ENCODE assay signal across 16 cellular contexts in genomic region chr16:57401943-57402640, GRCh38. TPM values are rescaled to one million over a fixed set of nuclear protein-coding genes. Genes with fewer than 3 reads are reported as not detected.
DNase-seq lines count a peak whose midpoint lies in the region; ATAC-seq, FAIRE-seq and TF ChIP-seq lines count a peak whose summit lies in the region.
"Had no signal": no experiment of that assay in that cellular context is flagged by ENCODE, and none has a peak within 500 bp of the region (broad histone marks: within the 10 kb centered on the region; RNA-seq: fewer than 3 reads in every experiment).

No MANE protein-coding gene starts in this region.

- TF ChIP-seq CTCF in A549 (IDR thresholded peaks at IDR 0.05) (no peak), HEK293 (tag by site-specific recombination; IDR thresholded peaks at IDR 0.05) (no peak)

- no peak for TF ChIP-seq POLR2A in A549 (IDR thresholded peaks at IDR 0.05; ENCODE audit: low read length)

- no peak overlapping the region for H3K4me2 ChIP-seq in A549

- ATAC-seq in A549 (peak; percentile 34 to 54; a peak in 4 of 6 replicates), GM18519 (IDR thresholded peaks at IDR 0.05; ENCODE audit: low FRiP score, unreplicated experiment) (no peak)

- H3K9me3 ChIP-seq in A549 (no peaks in the 10 kb centered on the region), HEK293 (ENCODE audit: control insufficient read depth, insufficient read depth, low read depth, low read length) (no peaks in the 10 kb centered on the region)

- H3K27ac ChIP-seq in A549 (no peak overlapping the region), HEK293 (ENCODE audit: extremely low read depth, low read depth, low read length) (no peak overlapping the region)

- TF ChIP-seq EP300 in A549 (IDR thresholded peaks at IDR 0.05): no peak

- DNase-seq in A549 (ENCODE audit: low read depth in 1 of 2, low spot score in 1 of 2): no peak
- peak; percentile 53 for DNase-seq in iPS-NIHi7 (ENCODE audit: extremely low spot score)
- DNase-seq in DMS 273 (lab: John Stamatoyannopoulos, UW; ENCODE audit: unreplicated experiment): no peak
- DNase-seq in NCI-H1694 treated with DMSO at 0.1 percent for 48 hours (lab: John Stamatoyannopoulos, UW): no peak
- DNase-seq: C1 segment of cervical spinal cord, GDM1, H7, IMR-90, Kasumi-1, MM.1S, NCI-H1092 treated with DMSO at 0.1 percent for 48 hours, NCI-H524, SIG-M5 had no signal

- H3K36me3 ChIP-seq in HEK293 (ENCODE audit: control insufficient read depth in 2 of 2, insufficient read depth in 1 of 2, low read length in 2 of 2): no peaks in the 10 kb centered on the region

- WGBS in A549 (ENCODE audit: missing lambda C conversion rate): 60% methylated on average over 4 of the region's 7 CpGs

- H3K4me3 ChIP-seq in A549 (no peak overlapping the region), HEK293 (ENCODE audit: low read depth, low read length) (no peak overlapping the region)

- POLR2A ChIA-PET in A549 (lab: Yijun Ruan, JAX) (no interaction called here), HEK293 (lab: Yijun Ruan, JAX) (no interaction called here)

- CTCF ChIA-PET in A549 (lab: Yijun Ruan, JAX): interaction anchor here (1.0 to 5.7 kb wide), 4 partner anchors 11 to 118 kb away, joined by 3 to 55 read pairs (median 4); no protein-coding TSS in a partner anchor
- CTCF ChIA-PET in HEK293 (lab: Yijun Ruan, JAX): interaction anchor here (0.6 to 2.0 kb wide), 6 partner anchors 11 to 102 kb away, joined by 3 to 7 read pairs (median 4); partner anchors contain the start of gene POLR2C

- TF ChIP-seq RAD21 in A549 (conservative IDR thresholded peaks at IDR 0.05 in 1 of 2, IDR thresholded peaks at IDR 0.05 in 1 of 2): no peak

- H3K4me1 ChIP-seq in A549: no peaks in the 10 kb centered on the region
- no peaks in the 10 kb centered on the region for H3K4me1 ChIP-seq in HEK293 (ENCODE audit: control insufficient read depth, insufficient read depth, low read length)

- no peak for FAIRE-seq in A549 (lab: Jason Lieb, UNC)
- FAIRE-seq: A204.1 had no signal

TF ChIP-seq in A549, 52 proteins besides CTCF, POLR2A, EP300 and RAD21:
- TF ChIP-seq HOXB13 (CRISPR knock-in tag; IDR thresholded peaks at IDR 0.05; ENCODE audit: low read depth) (no peak), FOSB (CRISPR knock-in tag; IDR thresholded peaks at IDR 0.05) (no peak), KDM1A (IDR thresholded peaks at IDR 0.05; ENCODE audit: low read depth) (no peak), REST (IDR thresholded peaks at IDR 0.05) (peak; percentile 67), MYC (IDR thresholded peaks at IDR 0.05; ENCODE audit: borderline replicate concordance, low read length) (no peak)

TF ChIP-seq in HEK293, 187 proteins besides CTCF, POLR2A, EP300 and RAD21:
- TF ChIP-seq REST (tag by site-specific recombination; IDR thresholded peaks at IDR 0.05): peak; percentile 73
- no peak for TF ChIP-seq ZNF791 (tag by site-specific recombination; IDR thresholded peaks at IDR 0.05)

RNA-seq across cellular contexts. Expression of gene CCL17, which starts 2.5 kb away (rescaled TPM):
- not detected in 2 replicates for polyA plus RNA-seq in A549 (2011; rRNA removed)
- polyA plus RNA-seq in A549 (2012; cell fraction: cytosol; rRNA removed): not detected in 2 replicates
- polyA plus RNA-seq in A549 (2012; cell fraction: nucleus; rRNA removed): not detected in 2 replicates
- not detected in 3 replicates for polyA plus RNA-seq in A549 (2017; fragmentation: RNase III; extraction: RNeasy Plus Mini Kit Qiagen cat#74134 plus additional on column Dnase treatment)
- not detected in 2 replicates for polyA minus RNA-seq in A549 (2011; rRNA and poly(A)+ RNA removed)
- polyA plus RNA-seq: IMR-90 had no signal

RNA-seq across cellular contexts. Expression of gene CX3CL1, which starts 29.8 kb away (rescaled TPM):
- 0.10 and 0.17 TPM in 2 replicates for polyA plus RNA-seq in A549 (2011; rRNA removed)
- polyA plus RNA-seq in A549 (2012; cell fraction: cytosol; rRNA removed): 0.04 and 0.10 TPM in 2 replicates
- polyA plus RNA-seq in A549 (2012; cell fraction: nucleus; rRNA removed): 0.18 and 0.21 TPM in 2 replicates
- polyA plus RNA-seq in A549 (2017; fragmentation: RNase III; extraction: RNeasy Plus Mini Kit Qiagen cat#74134 plus additional on column Dnase treatment): 0.08 to 0.17 TPM (median 0.08 TPM) in 3 replicates
- polyA minus RNA-seq in A549 (2011; rRNA and poly(A)+ RNA removed): 0.08 and 0.19 TPM in 2 replicates

RNA-seq across cellular contexts. Expression of gene CCL22, which starts 43.5 kb away (rescaled TPM):
- polyA plus RNA-seq in A549 (2011; rRNA removed) (not detected in 2 replicates), A549 (2017; fragmentation: RNase III; extraction: RNeasy Plus Mini Kit Qiagen cat#74134 plus additional on column Dnase treatment) (not detected in 3 replicates)
- polyA plus RNA-seq in A549 (2012; cell fraction: cytosol; rRNA removed): not detected in 2 replicates
- not detected in 2 replicates for polyA plus RNA-seq in A549 (2012; cell fraction: nucleus; rRNA removed)
- not detected in 2 replicates for polyA minus RNA-seq in A549 (2011; rRNA and poly(A)+ RNA removed)
- polyA plus RNA-seq: IMR-90 had no signal

RNA-seq across cellular contexts. Expression of gene CIAPIN1, which starts 45.1 kb away (rescaled TPM):
- 101 and 114 TPM in 2 replicates for polyA plus RNA-seq in A549 (2011; rRNA removed)
- 66.5 and 75.6 TPM in 2 replicates for polyA plus RNA-seq in A549 (2012; cell fraction: cytosol; rRNA removed)
- polyA plus RNA-seq in A549 (2012; cell fraction: nucleus; rRNA removed): 49.6 and 75.2 TPM in 2 replicates
- polyA plus RNA-seq in A549 (2017; fragmentation: RNase III; extraction: RNeasy Plus Mini Kit Qiagen cat#74134 plus additional on column Dnase treatment): 69.1 to 75.0 TPM (median 71.5 TPM) in 3 replicates
- 49.6 and 60.0 TPM in 2 replicates for polyA minus RNA-seq in A549 (2011; rRNA and poly(A)+ RNA removed)

RNA-seq across cellular contexts. Expression of gene COQ9, which starts 45.2 kb away (rescaled TPM):
- 109 and 130 TPM in 2 replicates for polyA plus RNA-seq in A549 (2011; rRNA removed)
- polyA plus RNA-seq in A549 (2012; cell fraction: cytosol; rRNA removed): 91.1 and 99.7 TPM in 2 replicates
- polyA plus RNA-seq in A549 (2012; cell fraction: nucleus; rRNA removed): 90.2 and 108 TPM in 2 replicates
- 46.2 to 48.0 TPM (median 47.2 TPM) in 3 replicates for polyA plus RNA-seq in A549 (2017; fragmentation: RNase III; extraction: RNeasy Plus Mini Kit Qiagen cat#74134 plus additional on column Dnase treatment)
- polyA minus RNA-seq in A549 (2011; rRNA and poly(A)+ RNA removed): 81.0 and 97.4 TPM in 2 replicates

Comparison
In these comparisons a context has a peak if more than half of its experiments do, and no peak if none do; other contexts are left out.
1. Of the 5 proteins assayed by ChIP-seq in both HEK293 and A549: peak only in HEK293: none; only in A549: none; in both: REST; in neither: 4.